In the genomic region with DNA sequence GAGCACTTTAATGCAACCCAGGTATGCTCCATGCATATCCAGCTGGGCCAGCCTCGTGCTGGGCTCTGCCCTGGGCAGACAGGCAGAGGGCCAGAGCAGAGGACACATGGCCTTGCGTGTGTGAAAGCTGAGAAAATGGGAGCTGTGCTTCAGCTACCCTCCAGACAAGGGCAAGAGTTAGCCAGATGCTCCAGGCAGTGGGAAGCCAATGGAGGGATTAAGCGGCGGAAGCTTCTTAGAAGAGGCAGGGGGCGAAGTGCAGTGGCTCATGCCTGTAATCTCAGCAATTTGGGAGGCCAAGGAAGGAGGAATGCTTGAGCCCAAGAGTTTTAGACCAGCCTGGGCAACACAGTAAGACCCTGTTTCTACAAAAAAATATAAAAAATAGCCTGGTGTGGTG, we compare ENCODE assay signal across 26 cellular contexts. TPM values are rescaled to one million over a fixed set of nuclear protein-coding genes. Genes with fewer than 3 reads are reported as not detected.
"Had no signal": no experiment of that assay in that cellular context is flagged by ENCODE, and none has a peak within 500 bp of the region (broad histone marks: within the 10 kb centered on the region; RNA-seq: fewer than 3 reads in every experiment).

No MANE protein-coding gene starts in this region.

- H3K4me1 ChIP-seq: Peyer's patch, SJCRH30 had no signal

- H3K36me3 ChIP-seq: brain microvascular endothelial cell, cardiac muscle cell, Peyer's patch, SJCRH30 had no signal

- H3K27ac ChIP-seq: brain microvascular endothelial cell, cardiac muscle cell, Peyer's patch, RWPE1, SJCRH30, VCaP had no signal

- H3K9me3 ChIP-seq: Peyer's patch, SJCRH30, SK-N-SH had no signal

- H3K9ac ChIP-seq: SK-N-SH had no signal

- H3K4me2 ChIP-seq: SK-N-SH had no signal

- H3K36me3 Mint-ChIP-seq: activated naive CD4-positive, alpha-beta T cell treated with anti-CD3 and anti-CD28 coated beads, Interleukin-2, amount 10 ng/mL, durations not matched to agents 7 days and 5 days; activated naive CD8-positive, alpha-beta T cell treated with anti-CD3 and anti-CD28 coated beads for 36 hours had no signal

- H3K27me3 ChIP-seq: brain microvascular endothelial cell, Peyer's patch had no signal

- H3K4me1 Mint-ChIP-seq: activated naive CD4-positive, alpha-beta T cell treated with anti-CD3 and anti-CD28 coated beads, Interleukin-2, amount 10 ng/mL, durations not matched to agents 7 days and 5 days; activated naive CD8-positive, alpha-beta T cell treated with anti-CD3 and anti-CD28 coated beads for 36 hours had no signal

- H3K4me3 ChIP-seq: cardiac muscle cell, Peyer's patch, SJCRH30 had no signal

- DNase-seq: activated CD4-positive, alpha-beta T cell treated with anti-CD3 and anti-CD28 coated beads for 4 hours; activated CD8-positive, alpha-beta memory T cell treated with anti-CD3 and anti-CD28 coated beads, Interleukin-2, amount 50 U/mL, for 4 hours; activated CD8-positive, alpha-beta T cell treated with anti-CD3 and anti-CD28 coated beads for 36 hours; activated gamma-delta T cell treated with Interleukin-2 at 50 U/mL for 16 hours; activated naive CD4-positive, alpha-beta T cell treated with anti-CD3 and anti-CD28 coated beads, Interleukin-2, amount 10 ng/mL, durations not matched to agents 7 days and 5 days; activated naive CD8-positive, alpha-beta T cell treated with anti-CD3 and anti-CD28 coated beads for 36 hours; activated T-cell treated with anti-CD3 and anti-CD28 coated beads, Interleukin-2, amount 50 U/mL, for 72 hours; brain microvascular endothelial cell; KG1; NCI-H1048; NCI-H1930; NCI-H2171; NCI-H2227 treated with DMSO at 0.1 percent for 48 hours; NCI-H446 treated with DMSO at 0.1 percent for 48 hours; NCI-H526 treated with DMSO at 0.1 percent for 48 hours; Peyer's patch; Right ventricle myocardium superior; SJCRH30; SK-N-SH; T-helper 1 cell had no signal

- H3K27ac Mint-ChIP-seq: activated CD8-positive, alpha-beta T cell treated with anti-CD3 and anti-CD28 coated beads for 36 hours; activated naive CD4-positive, alpha-beta T cell treated with anti-CD3 and anti-CD28 coated beads, Interleukin-2, amount 10 ng/mL, durations not matched to agents 7 days and 5 days; activated naive CD8-positive, alpha-beta T cell treated with anti-CD3 and anti-CD28 coated beads for 36 hours; activated T-cell treated with anti-CD3 and anti-CD28 coated beads, Interleukin-2, amount 50 U/mL, for 72 hours; activated T-helper 2 cell treated with anti-CD3 and anti-CD28 coated beads, Interferon-gamma antibody, Interleukin-2, Interleukin-4, amounts not matched to agents 10 μg/mL and 5 μg/mL and 100 μg/mL, durations not matched to agents 14 hours and 24 hours and 36 hours had no signal

- ATAC-seq: activated CD4-positive, CD25-positive, alpha-beta regulatory T cell treated with anti-CD3 and anti-CD28 coated beads, Interleukin-2, amount 50 U/mL, for 24 hours; activated CD8-positive, alpha-beta T cell treated with anti-CD3 and anti-CD28 coated beads for 36 hours; activated T-cell treated with anti-CD3 and anti-CD28 coated beads, Interleukin-2, amount 50 U/mL, for 72 hours had no signal

- H3K4me3 Mint-ChIP-seq: activated CD8-positive, alpha-beta T cell treated with anti-CD3 and anti-CD28 coated beads for 36 hours; activated naive CD4-positive, alpha-beta T cell treated with anti-CD3 and anti-CD28 coated beads, Interleukin-2, amount 10 ng/mL, durations not matched to agents 7 days and 5 days; activated naive CD8-positive, alpha-beta T cell treated with anti-CD3 and anti-CD28 coated beads for 36 hours; activated T-cell treated with anti-CD3 and anti-CD28 coated beads, Interleukin-2, amount 50 U/mL, for 72 hours had no signal

- H3K9me3 Mint-ChIP-seq: activated CD8-positive, alpha-beta T cell treated with anti-CD3 and anti-CD28 coated beads for 36 hours; activated naive CD4-positive, alpha-beta T cell treated with anti-CD3 and anti-CD28 coated beads, Interleukin-2, amount 10 ng/mL, durations not matched to agents 7 days and 5 days; activated naive CD8-positive, alpha-beta T cell treated with anti-CD3 and anti-CD28 coated beads for 36 hours; activated T-cell treated with anti-CD3 and anti-CD28 coated beads, Interleukin-2, amount 50 U/mL, for 72 hours; activated T-helper 2 cell treated with anti-CD3 and anti-CD28 coated beads, Interferon-gamma antibody, Interleukin-2, Interleukin-4, amounts not matched to agents 10 μg/mL and 5 μg/mL and 100 μg/mL, durations not matched to agents 14 hours and 24 hours and 36 hours had no signal

RNA-seq across cellular contexts. Expression of gene P2RY6, which starts 26.1 kb away (rescaled TPM):
- total RNA-seq: activated CD8-positive, alpha-beta T cell treated with anti-CD3 and anti-CD28 coated beads for 36 hours; activated naive CD8-positive, alpha-beta T cell treated with anti-CD3 and anti-CD28 coated beads for 36 hours; activated T-cell treated with anti-CD3 and anti-CD28 coated beads, Interleukin-2, amount 50 U/mL, for 72 hours; activated T-helper 2 cell treated with anti-CD3 and anti-CD28 coated beads, Interferon-gamma antibody, Interleukin-2, Interleukin-4, amounts not matched to agents 10 μg/mL and 5 μg/mL and 100 μg/mL, durations not matched to agents 14 hours and 24 hours and 36 hours; SJCRH30; T-helper 2 cell treated with Interferon-gamma antibody and Interleukin-4, amounts not matched to agents 100 ng/mL and 5 ng/mL, for 36 hours had no signal
- polyA plus RNA-seq: cardiac muscle cell had no signal
